In the genomic region with DNA sequence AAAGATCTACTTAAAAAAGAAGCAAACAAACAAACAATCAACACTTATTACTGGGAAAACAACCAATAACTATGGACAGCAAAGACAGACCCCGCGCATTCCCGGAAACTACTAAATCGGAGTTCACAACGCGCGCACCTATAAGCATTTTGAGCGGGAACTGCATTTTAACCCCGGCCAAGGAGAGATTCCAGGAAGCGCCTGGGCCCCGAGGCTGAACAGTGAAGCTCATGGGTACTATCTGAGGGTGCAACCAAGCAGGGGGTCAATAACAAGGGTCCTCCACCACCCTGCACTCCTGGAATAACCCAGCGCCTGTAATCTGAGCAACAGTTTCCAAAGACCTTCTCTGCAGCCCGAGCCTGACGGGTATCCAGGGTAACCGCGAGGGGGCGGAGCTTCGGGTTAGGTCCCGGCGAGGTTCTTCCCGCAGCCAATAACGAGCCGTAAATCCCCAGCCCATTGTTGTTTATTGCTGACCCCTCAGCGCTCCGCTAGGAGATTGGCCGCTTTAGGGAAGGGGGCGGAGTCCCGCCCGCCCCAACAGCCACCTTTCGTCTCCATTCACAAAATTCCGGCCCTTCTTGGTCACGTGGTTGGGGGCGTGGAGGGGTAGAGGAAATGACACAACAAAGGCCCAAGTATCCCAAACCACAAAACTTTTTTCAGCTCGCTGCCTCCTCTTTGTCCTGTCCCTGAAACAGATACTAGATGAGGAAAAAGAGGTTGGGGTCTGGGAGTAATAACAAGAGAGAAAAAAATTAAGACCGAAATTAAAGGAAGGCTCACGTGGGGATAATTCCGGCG, we compare ENCODE assay signal across 1 cellular context.
A peak's percentile ranks its signal among the peaks of the same experiment; 100 is the strongest.
TF ChIP-seq lines count a peak whose summit lies in the region.

No MANE protein-coding gene starts in this region.

TF ChIP-seq in K562, 482 proteins besides CTCF, POLR2A, EP300 and RAD21 (continued from another document):
- TF ChIP-seq ZNF407 (IDR thresholded peaks at IDR 0.05; ENCODE audit: low read depth), result no peak
- no peak for TF ChIP-seq HDGF (IDR thresholded peaks at IDR 0.05)
- TF ChIP-seq THRAP3 (IDR thresholded peaks at IDR 0.05; ENCODE audit: borderline replicate concordance), result no peak
- TF ChIP-seq, protein P1, sequence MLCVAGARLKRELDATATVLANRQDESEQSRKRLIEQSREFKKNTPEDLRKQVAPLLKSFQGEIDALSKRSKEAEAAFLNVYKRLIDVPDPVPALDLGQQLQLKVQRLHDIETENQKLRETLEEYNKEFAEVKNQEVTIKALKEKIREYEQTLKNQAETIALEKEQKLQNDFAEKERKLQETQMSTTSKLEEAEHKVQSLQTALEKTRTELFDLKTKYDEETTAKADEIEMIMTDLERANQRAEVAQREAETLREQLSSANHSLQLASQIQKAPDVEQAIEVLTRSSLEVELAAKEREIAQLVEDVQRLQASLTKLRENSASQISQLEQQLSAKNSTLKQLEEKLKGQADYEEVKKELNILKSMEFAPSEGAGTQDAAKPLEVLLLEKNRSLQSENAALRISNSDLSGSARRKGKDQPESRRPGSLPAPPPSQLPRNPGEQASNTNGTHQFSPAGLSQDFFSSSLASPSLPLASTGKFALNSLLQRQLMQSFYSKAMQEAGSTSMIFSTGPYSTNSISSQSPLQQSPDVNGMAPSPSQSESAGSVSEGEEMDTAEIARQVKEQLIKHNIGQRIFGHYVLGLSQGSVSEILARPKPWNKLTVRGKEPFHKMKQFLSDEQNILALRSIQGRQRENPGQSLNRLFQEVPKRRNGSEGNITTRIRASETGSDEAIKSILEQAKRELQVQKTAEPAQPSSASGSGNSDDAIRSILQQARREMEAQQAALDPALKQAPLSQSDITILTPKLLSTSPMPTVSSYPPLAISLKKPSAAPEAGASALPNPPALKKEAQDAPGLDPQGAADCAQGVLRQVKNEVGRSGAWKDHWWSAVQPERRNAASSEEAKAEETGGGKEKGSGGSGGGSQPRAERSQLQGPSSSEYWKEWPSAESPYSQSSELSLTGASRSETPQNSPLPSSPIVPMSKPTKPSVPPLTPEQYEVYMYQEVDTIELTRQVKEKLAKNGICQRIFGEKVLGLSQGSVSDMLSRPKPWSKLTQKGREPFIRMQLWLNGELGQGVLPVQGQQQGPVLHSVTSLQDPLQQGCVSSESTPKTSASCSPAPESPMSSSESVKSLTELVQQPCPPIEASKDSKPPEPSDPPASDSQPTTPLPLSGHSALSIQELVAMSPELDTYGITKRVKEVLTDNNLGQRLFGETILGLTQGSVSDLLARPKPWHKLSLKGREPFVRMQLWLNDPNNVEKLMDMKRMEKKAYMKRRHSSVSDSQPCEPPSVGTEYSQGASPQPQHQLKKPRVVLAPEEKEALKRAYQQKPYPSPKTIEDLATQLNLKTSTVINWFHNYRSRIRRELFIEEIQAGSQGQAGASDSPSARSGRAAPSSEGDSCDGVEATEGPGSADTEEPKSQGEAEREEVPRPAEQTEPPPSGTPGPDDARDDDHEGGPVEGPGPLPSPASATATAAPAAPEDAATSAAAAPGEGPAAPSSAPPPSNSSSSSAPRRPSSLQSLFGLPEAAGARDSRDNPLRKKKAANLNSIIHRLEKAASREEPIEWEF (CRISPR knock-in tag; IDR thresholded peaks at IDR 0.05), result no peak
- TF ChIP-seq, protein P2, sequence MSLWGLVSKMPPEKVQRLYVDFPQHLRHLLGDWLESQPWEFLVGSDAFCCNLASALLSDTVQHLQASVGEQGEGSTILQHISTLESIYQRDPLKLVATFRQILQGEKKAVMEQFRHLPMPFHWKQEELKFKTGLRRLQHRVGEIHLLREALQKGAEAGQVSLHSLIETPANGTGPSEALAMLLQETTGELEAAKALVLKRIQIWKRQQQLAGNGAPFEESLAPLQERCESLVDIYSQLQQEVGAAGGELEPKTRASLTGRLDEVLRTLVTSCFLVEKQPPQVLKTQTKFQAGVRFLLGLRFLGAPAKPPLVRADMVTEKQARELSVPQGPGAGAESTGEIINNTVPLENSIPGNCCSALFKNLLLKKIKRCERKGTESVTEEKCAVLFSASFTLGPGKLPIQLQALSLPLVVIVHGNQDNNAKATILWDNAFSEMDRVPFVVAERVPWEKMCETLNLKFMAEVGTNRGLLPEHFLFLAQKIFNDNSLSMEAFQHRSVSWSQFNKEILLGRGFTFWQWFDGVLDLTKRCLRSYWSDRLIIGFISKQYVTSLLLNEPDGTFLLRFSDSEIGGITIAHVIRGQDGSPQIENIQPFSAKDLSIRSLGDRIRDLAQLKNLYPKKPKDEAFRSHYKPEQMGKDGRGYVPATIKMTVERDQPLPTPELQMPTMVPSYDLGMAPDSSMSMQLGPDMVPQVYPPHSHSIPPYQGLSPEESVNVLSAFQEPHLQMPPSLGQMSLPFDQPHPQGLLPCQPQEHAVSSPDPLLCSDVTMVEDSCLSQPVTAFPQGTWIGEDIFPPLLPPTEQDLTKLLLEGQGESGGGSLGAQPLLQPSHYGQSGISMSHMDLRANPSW (CRISPR knock-in tag; IDR thresholded peaks at IDR 0.05), result no peak
- TF ChIP-seq DMBX1 (CRISPR knock-in tag; IDR thresholded peaks at IDR 0.05; ENCODE audit: borderline replicate concordance), result 0 out of 2 replicates have a peak, but pooled peaks have one; percentile 9
- TF ChIP-seq, protein P3, sequence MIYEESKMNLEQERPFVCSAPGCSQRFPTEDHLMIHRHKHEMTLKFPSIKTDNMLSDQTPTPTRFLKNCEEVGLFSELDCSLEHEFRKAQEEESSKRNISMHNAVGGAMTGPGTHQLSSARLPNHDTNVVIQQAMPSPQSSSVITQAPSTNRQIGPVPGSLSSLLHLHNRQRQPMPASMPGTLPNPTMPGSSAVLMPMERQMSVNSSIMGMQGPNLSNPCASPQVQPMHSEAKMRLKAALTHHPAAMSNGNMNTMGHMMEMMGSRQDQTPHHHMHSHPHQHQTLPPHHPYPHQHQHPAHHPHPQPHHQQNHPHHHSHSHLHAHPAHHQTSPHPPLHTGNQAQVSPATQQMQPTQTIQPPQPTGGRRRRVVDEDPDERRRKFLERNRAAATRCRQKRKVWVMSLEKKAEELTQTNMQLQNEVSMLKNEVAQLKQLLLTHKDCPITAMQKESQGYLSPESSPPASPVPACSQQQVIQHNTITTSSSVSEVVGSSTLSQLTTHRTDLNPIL (CRISPR knock-in tag; IDR thresholded peaks at IDR 0.05), result no peak
- no peak for TF ChIP-seq SMAD4 (CRISPR knock-in tag; conservative IDR thresholded peaks at IDR 0.05)
- no peak for TF ChIP-seq HNRNPLL (IDR thresholded peaks at IDR 0.05; ENCODE audit: low read depth, low read length, poor library complexity, severe bottlenecking)
- TF ChIP-seq LARP7 (IDR thresholded peaks at IDR 0.05), result no peak
- TF ChIP-seq FUS (optimal IDR thresholded peaks at IDR 0.05; ENCODE audit: low read depth, low read length), result no peak
- no peak for TF ChIP-seq RERE (CRISPR knock-in tag; IDR thresholded peaks at IDR 0.05; ENCODE audit: borderline replicate concordance)
- no peak for TF ChIP-seq ZZZ3 (IDR thresholded peaks at IDR 0.05)
- no peak for TF ChIP-seq ZNF133 (CRISPR knock-in tag; IDR thresholded peaks at IDR 0.05)
- TF ChIP-seq ZNF830 (CRISPR knock-in tag; IDR thresholded peaks at IDR 0.05), result peak; percentile 10; the same call in 1 of the 2 replicates
- no peak for TF ChIP-seq POU5F1 (IDR thresholded peaks at IDR 0.05; ENCODE audit: borderline replicate concordance, low read depth, low read length, partially characterized antibody)
- TF ChIP-seq, protein P4, sequence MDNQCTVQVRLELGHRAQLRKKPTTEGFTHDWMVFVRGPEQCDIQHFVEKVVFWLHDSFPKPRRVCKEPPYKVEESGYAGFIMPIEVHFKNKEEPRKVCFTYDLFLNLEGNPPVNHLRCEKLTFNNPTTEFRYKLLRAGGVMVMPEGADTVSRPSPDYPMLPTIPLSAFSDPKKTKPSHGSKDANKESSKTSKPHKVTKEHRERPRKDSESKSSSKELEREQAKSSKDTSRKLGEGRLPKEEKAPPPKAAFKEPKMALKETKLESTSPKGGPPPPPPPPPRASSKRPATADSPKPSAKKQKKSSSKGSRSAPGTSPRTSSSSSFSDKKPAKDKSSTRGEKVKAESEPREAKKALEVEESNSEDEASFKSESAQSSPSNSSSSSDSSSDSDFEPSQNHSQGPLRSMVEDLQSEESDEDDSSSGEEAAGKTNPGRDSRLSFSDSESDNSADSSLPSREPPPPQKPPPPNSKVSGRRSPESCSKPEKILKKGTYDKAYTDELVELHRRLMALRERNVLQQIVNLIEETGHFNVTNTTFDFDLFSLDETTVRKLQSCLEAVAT (IDR thresholded peaks at IDR 0.05), result peak; percentile 76 to 89
- peak; percentile 67; the same call in 1 of the 2 replicates for TF ChIP-seq C11orf30 (IDR thresholded peaks at IDR 0.05; ENCODE audit: low read depth)
- no peak for TF ChIP-seq ADNP (tag; IDR thresholded peaks at IDR 0.05)
- no peak for TF ChIP-seq SRSF9 (IDR thresholded peaks at IDR 0.05; ENCODE audit: borderline replicate concordance, low read depth, low read length)
- no peak for TF ChIP-seq ESRRB (CRISPR knock-in tag; IDR thresholded peaks at IDR 0.05; ENCODE audit: borderline replicate concordance)
- no peak for TF ChIP-seq BCOR (IDR thresholded peaks at IDR 0.05)
- TF ChIP-seq GATAD2B (IDR thresholded peaks at IDR 0.05; ENCODE audit: borderline replicate concordance), result no peak
- peak; percentile 65; the same call in 1 of the 2 replicates for TF ChIP-seq KLF13 (tag; IDR thresholded peaks at IDR 0.05; ENCODE audit: borderline replicate concordance, low read depth)
